1 cellular context compared by ENCODE assay signal in the genomic region with DNA sequence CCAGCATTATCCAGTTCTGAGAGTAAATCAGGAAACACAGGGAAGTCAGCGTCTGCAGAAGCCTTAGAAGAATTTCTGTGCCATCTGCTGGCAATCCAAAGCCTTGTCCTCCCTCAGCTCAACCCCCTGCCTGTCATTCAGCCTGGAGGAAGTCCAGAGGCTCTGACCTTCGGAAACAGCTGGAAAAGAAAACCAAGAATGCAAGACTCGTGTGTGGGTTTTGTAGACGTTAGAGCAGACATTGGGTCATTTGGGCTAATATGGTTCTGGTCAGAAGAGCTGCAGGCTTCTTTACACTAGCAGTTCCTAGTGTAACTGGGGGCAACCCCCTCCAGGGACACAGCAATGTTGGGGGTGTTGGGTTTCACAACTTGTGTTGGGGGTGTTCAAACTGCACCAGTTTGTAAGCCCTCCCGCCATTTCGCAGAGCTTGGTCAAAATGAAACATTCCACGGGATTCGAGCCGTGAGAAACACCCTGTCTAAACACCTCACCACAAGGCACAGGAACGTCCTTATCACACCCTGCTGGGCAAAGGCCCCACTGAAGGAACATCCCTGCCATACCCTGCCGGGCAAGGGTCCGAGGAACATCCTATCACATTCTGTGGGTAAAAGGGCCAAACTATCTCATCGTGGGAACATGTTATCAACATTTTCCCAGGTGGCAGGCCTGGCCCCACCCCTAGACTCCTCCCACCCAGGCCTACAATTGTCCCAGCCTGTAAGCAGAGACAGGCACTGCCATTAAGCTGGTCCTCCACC.
A peak's percentile ranks its signal among the peaks of the same experiment; 100 is the strongest.
TF ChIP-seq lines count a peak whose summit lies in the region.

No MANE protein-coding gene starts in this region.

TF ChIP-seq in HepG2, 621 proteins besides CTCF, POLR2A, EP300 and RAD21 (continued from another document and continues in another):
- TF ChIP-seq, protein P1, sequence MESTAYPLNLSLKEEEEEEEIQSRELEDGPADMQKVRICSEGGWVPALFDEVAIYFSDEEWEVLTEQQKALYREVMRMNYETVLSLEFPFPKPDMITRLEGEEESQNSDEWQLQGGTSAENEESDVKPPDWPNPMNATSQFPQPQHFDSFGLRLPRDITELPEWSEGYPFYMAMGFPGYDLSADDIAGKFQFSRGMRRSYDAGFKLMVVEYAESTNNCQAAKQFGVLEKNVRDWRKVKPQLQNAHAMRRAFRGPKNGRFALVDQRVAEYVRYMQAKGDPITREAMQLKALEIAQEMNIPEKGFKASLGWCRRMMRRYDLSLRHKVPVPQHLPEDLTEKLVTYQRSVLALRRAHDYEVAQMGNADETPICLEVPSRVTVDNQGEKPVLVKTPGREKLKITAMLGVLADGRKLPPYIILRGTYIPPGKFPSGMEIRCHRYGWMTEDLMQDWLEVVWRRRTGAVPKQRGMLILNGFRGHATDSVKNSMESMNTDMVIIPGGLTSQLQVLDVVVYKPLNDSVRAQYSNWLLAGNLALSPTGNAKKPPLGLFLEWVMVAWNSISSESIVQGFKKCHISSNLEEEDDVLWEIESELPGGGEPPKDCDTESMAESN (CRISPR knock-in tag; conservative IDR thresholded peaks at IDR 0.05), result peak; percentile 53; the same call in 1 of the 2 replicates
- no peak for TF ChIP-seq CBX5 (CRISPR knock-in tag; IDR thresholded peaks at IDR 0.05; ENCODE audit: borderline replicate concordance)
- TF ChIP-seq, protein P2, sequence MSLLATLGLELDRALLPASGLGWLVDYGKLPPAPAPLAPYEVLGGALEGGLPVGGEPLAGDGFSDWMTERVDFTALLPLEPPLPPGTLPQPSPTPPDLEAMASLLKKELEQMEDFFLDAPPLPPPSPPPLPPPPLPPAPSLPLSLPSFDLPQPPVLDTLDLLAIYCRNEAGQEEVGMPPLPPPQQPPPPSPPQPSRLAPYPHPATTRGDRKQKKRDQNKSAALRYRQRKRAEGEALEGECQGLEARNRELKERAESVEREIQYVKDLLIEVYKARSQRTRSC (CRISPR knock-in tag; IDR thresholded peaks at IDR 0.05; ENCODE audit: low read depth), result 0 out of 2 replicates have a peak, but pooled peaks have one; percentile 20
- no peak for TF ChIP-seq HDAC2 (CRISPR knock-in tag; IDR thresholded peaks at IDR 0.05)
- TF ChIP-seq ATRX (CRISPR knock-in tag; IDR thresholded peaks at IDR 0.05; ENCODE audit: borderline replicate concordance), result no peak
- 0 out of 2 replicates have a peak, but pooled peaks have one; percentile 31 for TF ChIP-seq ZNF547 (CRISPR knock-in tag; IDR thresholded peaks at IDR 0.05)
- no peak for TF ChIP-seq MEIS2 (CRISPR knock-in tag; IDR thresholded peaks at IDR 0.05)
- TF ChIP-seq GTF3A (CRISPR knock-in tag; conservative IDR thresholded peaks at IDR 0.05), result no peak
- no peak for TF ChIP-seq SNRNP70 (IDR thresholded peaks at IDR 0.05; ENCODE audit: low read depth, low read length)
- no peak for TF ChIP-seq SMAD9 (CRISPR knock-in tag; IDR thresholded peaks at IDR 0.05)
- no peak for TF ChIP-seq ARID3A (IDR thresholded peaks at IDR 0.05; ENCODE audit: low read depth, low read length)
- no peak for TF ChIP-seq ZNF34 (CRISPR knock-in tag; IDR thresholded peaks at IDR 0.05; ENCODE audit: borderline replicate concordance)
- TF ChIP-seq DMAP1 (CRISPR knock-in tag; IDR thresholded peaks at IDR 0.05), result 0 out of 2 replicates have a peak, but pooled peaks have one; percentile 26
- 0 out of 2 replicates have a peak, but pooled peaks have one; percentile 5 for TF ChIP-seq ZBTB7B (CRISPR knock-in tag; IDR thresholded peaks at IDR 0.05)
- TF ChIP-seq, protein P3, sequence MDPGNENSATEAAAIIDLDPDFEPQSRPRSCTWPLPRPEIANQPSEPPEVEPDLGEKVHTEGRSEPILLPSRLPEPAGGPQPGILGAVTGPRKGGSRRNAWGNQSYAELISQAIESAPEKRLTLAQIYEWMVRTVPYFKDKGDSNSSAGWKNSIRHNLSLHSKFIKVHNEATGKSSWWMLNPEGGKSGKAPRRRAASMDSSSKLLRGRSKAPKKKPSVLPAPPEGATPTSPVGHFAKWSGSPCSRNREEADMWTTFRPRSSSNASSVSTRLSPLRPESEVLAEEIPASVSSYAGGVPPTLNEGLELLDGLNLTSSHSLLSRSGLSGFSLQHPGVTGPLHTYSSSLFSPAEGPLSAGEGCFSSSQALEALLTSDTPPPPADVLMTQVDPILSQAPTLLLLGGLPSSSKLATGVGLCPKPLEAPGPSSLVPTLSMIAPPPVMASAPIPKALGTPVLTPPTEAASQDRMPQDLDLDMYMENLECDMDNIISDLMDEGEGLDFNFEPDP (CRISPR knock-in tag; conservative IDR thresholded peaks at IDR 0.05), result no peak
- TF ChIP-seq, protein P4, sequence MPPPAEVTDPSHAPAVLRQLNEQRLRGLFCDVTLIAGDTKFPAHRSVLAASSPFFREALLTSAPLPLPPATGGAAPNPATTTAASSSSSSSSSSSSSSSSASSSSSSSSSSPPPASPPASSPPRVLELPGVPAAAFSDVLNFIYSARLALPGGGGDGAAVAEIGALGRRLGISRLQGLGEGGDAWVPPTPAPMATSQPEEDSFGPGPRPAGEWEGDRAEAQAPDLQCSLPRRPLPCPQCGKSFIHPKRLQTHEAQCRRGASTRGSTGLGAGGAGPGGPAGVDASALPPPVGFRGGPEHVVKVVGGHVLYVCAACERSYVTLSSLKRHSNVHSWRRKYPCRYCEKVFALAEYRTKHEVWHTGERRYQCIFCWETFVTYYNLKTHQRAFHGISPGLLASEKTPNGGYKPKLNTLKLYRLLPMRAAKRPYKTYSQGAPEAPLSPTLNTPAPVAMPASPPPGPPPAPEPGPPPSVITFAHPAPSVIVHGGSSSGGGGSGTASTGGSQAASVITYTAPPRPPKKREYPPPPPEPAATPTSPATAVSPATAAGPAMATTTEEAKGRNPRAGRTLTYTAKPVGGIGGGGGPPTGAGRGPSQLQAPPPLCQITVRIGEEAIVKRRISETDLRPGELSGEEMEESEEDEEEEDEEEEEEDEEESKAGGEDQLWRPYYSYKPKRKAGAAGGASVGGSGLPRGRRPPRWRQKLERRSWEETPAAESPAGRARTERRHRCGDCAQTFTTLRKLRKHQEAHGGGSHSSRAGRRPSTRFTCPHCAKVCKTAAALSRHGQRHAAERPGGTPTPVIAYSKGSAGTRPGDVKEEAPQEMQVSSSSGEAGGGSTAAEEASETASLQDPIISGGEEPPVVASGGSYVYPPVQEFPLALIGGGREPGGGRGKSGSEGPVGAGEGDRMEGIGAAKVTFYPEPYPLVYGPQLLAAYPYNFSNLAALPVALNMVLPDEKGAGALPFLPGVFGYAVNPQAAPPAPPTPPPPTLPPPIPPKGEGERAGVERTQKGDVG (CRISPR knock-in tag; IDR thresholded peaks at IDR 0.05; ENCODE audit: borderline replicate concordance), result no peak
- 0 out of 2 replicates have a peak, but pooled peaks have one; percentile 20 for TF ChIP-seq KDM2A (CRISPR knock-in tag; IDR thresholded peaks at IDR 0.05; ENCODE audit: borderline replicate concordance, low read depth)
- TF ChIP-seq THAP8 (CRISPR knock-in tag; IDR thresholded peaks at IDR 0.05; ENCODE audit: borderline replicate concordance), result no peak
- TF ChIP-seq, protein P5, sequence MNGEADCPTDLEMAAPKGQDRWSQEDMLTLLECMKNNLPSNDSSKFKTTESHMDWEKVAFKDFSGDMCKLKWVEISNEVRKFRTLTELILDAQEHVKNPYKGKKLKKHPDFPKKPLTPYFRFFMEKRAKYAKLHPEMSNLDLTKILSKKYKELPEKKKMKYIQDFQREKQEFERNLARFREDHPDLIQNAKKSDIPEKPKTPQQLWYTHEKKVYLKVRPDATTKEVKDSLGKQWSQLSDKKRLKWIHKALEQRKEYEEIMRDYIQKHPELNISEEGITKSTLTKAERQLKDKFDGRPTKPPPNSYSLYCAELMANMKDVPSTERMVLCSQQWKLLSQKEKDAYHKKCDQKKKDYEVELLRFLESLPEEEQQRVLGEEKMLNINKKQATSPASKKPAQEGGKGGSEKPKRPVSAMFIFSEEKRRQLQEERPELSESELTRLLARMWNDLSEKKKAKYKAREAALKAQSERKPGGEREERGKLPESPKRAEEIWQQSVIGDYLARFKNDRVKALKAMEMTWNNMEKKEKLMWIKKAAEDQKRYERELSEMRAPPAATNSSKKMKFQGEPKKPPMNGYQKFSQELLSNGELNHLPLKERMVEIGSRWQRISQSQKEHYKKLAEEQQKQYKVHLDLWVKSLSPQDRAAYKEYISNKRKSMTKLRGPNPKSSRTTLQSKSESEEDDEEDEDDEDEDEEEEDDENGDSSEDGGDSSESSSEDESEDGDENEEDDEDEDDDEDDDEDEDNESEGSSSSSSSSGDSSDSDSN (CRISPR knock-in tag; IDR thresholded peaks at IDR 0.05), result no peak
- 0 out of 2 replicates have a peak, but pooled peaks have one; percentile 15 for TF ChIP-seq PHF20 (CRISPR knock-in tag; IDR thresholded peaks at IDR 0.05)
- 0 out of 2 replicates have a peak, but pooled peaks have one; percentile 15 for TF ChIP-seq ERF (CRISPR knock-in tag; IDR thresholded peaks at IDR 0.05)
- peak; percentile 84 for TF ChIP-seq STAG1 (CRISPR knock-in tag; IDR thresholded peaks at IDR 0.05)
- peak; percentile 52 for TF ChIP-seq PATZ1 (CRISPR knock-in tag; IDR thresholded peaks at IDR 0.05)
- 0 out of 2 replicates have a peak, but pooled peaks have one; percentile 28 for TF ChIP-seq ZBTB20 (CRISPR knock-in tag; IDR thresholded peaks at IDR 0.05; ENCODE audit: borderline replicate concordance, low read depth)
- peak; percentile 42; the same call in 1 of the 2 replicates for TF ChIP-seq SMC3 (IDR thresholded peaks at IDR 0.05; ENCODE audit: low read length)
- TF ChIP-seq ZSCAN30 (CRISPR knock-in tag; IDR thresholded peaks at IDR 0.05), result no peak
- no peak for TF ChIP-seq SNAPC2 (CRISPR knock-in tag; IDR thresholded peaks at IDR 0.05)
- 0 out of 2 replicates have a peak, but pooled peaks have one; percentile 29 for TF ChIP-seq KAT8 (CRISPR knock-in tag; IDR thresholded peaks at IDR 0.05)
- TF ChIP-seq, protein P6, sequence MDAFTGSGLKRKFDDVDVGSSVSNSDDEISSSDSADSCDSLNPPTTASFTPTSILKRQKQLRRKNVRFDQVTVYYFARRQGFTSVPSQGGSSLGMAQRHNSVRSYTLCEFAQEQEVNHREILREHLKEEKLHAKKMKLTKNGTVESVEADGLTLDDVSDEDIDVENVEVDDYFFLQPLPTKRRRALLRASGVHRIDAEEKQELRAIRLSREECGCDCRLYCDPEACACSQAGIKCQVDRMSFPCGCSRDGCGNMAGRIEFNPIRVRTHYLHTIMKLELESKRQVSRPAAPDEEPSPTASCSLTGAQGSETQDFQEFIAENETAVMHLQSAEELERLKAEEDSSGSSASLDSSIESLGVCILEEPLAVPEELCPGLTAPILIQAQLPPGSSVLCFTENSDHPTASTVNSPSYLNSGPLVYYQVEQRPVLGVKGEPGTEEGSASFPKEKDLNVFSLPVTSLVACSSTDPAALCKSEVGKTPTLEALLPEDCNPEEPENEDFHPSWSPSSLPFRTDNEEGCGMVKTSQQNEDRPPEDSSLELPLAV (CRISPR knock-in tag; conservative IDR thresholded peaks at IDR 0.05; ENCODE audit: low read depth), result no peak
- no peak for TF ChIP-seq ZBTB37 (CRISPR knock-in tag; IDR thresholded peaks at IDR 0.05)
- TF ChIP-seq, protein P7, sequence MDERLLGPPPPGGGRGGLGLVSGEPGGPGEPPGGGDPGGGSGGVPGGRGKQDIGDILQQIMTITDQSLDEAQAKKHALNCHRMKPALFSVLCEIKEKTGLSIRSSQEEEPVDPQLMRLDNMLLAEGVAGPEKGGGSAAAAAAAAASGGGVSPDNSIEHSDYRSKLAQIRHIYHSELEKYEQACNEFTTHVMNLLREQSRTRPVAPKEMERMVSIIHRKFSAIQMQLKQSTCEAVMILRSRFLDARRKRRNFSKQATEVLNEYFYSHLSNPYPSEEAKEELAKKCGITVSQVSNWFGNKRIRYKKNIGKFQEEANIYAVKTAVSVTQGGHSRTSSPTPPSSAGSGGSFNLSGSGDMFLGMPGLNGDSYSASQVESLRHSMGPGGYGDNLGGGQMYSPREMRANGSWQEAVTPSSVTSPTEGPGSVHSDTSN (CRISPR knock-in tag; IDR thresholded peaks at IDR 0.05), result peak; percentile 58; the same call in 1 of the 2 replicates
- TF ChIP-seq ELF4 (CRISPR knock-in tag; IDR thresholded peaks at IDR 0.05; ENCODE audit: borderline replicate concordance), result no peak
- no peak for TF ChIP-seq ZNF572 (CRISPR knock-in tag; IDR thresholded peaks at IDR 0.05)
- no peak for TF ChIP-seq ZKSCAN5 (CRISPR knock-in tag; IDR thresholded peaks at IDR 0.05)
- TF ChIP-seq HIVEP1 (CRISPR knock-in tag; IDR thresholded peaks at IDR 0.05), result no peak
